In genomic region chr19:43430976-43431375, GRCh38 we compare ENCODE assay signal across 15 cellular contexts. TPM values are rescaled to one million over a fixed set of nuclear protein-coding genes. Genes with fewer than 3 reads are reported as not detected.
A peak's percentile ranks its signal among the peaks of the same experiment; 100 is the strongest.
DNase-seq lines count a peak whose midpoint lies in the region; ATAC-seq and TF ChIP-seq lines count a peak whose summit lies in the region.
"Had no signal": no experiment of that assay in that cellular context is flagged by ENCODE, and none has a peak within 500 bp of the region (broad histone marks: within the 10 kb centered on the region; RNA-seq: fewer than 3 reads in every experiment).

No MANE protein-coding gene starts in this region.

- no peaks in the 10 kb centered on the region for H3K9me2 ChIP-seq in MM.1S (replicated peaks; ENCODE audit: insufficient read depth, low read length)

- no peaks in the 10 kb centered on the region for H3K9me3 ChIP-seq in MM.1S (replicated peaks; ENCODE audit: insufficient read depth, low read length)

- no peak overlapping the region for H3K27ac ChIP-seq in MM.1S (ENCODE audit: low read length)

- no peak for ATAC-seq in activated naive CD4-positive, alpha-beta T cell treated with anti-CD3 and anti-CD28 coated beads, Interleukin-2, amount 50 U/mL, for 72 hours
- peak; percentile 22 for ATAC-seq in esophagus mucosa
- ATAC-seq in GM21619 (IDR thresholded peaks at IDR 0.05; ENCODE audit: unreplicated experiment) = no peak
- ATAC-seq: GM23338 had no signal

- H3K4me3 ChIP-seq in MM.1S (ENCODE audit: low read length) = no peak overlapping the region
- H3K4me3 ChIP-seq: GM23338 had no signal

- H3K36me3 ChIP-seq in MM.1S (replicated peaks; ENCODE audit: insufficient read depth, low read length) = no peaks in the 10 kb centered on the region

- no peak for TF ChIP-seq CTCF in MM.1S (IDR thresholded peaks at IDR 0.05; ENCODE audit: low read length)
- TF ChIP-seq CTCF in type B pancreatic cell (conservative IDR thresholded peaks at IDR 0.05) = no peak
- TF ChIP-seq CTCF in GM13977 (IDR thresholded peaks at IDR 0.05; ENCODE audit: extremely low read depth, insufficient read depth, missing control alignments) = no peak

- H4K20me1 ChIP-seq in MM.1S (ENCODE audit: insufficient read depth, low read length) = no peaks in the 10 kb centered on the region

- H2AFZ ChIP-seq in MM.1S (ENCODE audit: low read length) = no peak overlapping the region
- H2AFZ ChIP-seq: GM23338 had no signal

- no peaks in the 10 kb centered on the region for H3K9me3 Mint-ChIP-seq in activated naive CD4-positive, alpha-beta T cell treated with anti-CD3 and anti-CD28 coated beads, Interleukin-2, amount 50 U/mL, for 24 hours
- no peaks in the 10 kb centered on the region for H3K9me3 Mint-ChIP-seq in activated naive CD4-positive, alpha-beta T cell treated with anti-CD3 and anti-CD28 coated beads, Interleukin-2, amount 50 U/mL, for 72 hours
- no peaks in the 10 kb centered on the region for H3K9me3 Mint-ChIP-seq in type B pancreatic cell
- H3K9me3 Mint-ChIP-seq: GM23338 had no signal

- H3K27ac Mint-ChIP-seq in activated naive CD4-positive, alpha-beta T cell treated with anti-CD3 and anti-CD28 coated beads, Interleukin-2, amount 50 U/mL, for 24 hours = peak overlapping the region; percentile 23
- peak overlapping the region in 1 of 2 donors; percentile 69 for H3K27ac Mint-ChIP-seq in activated naive CD4-positive, alpha-beta T cell treated with anti-CD3 and anti-CD28 coated beads, Interleukin-2, amount 50 U/mL, for 72 hours
- peak overlapping the region; percentile 46 for H3K27ac Mint-ChIP-seq in type B pancreatic cell
- H3K27ac Mint-ChIP-seq: B cell, GM23338 had no signal

- H3K27me3 Mint-ChIP-seq in activated naive CD4-positive, alpha-beta T cell treated with anti-CD3 and anti-CD28 coated beads, Interleukin-2, amount 50 U/mL, for 24 hours = no peaks in the 10 kb centered on the region
- H3K27me3 Mint-ChIP-seq in type B pancreatic cell = no peaks in the 10 kb centered on the region
- H3K27me3 Mint-ChIP-seq: B cell; CD4-positive, alpha-beta memory T cell had no signal

- peaks cover 1% of the 10 kb centered on the region for H3K36me3 Mint-ChIP-seq in activated naive CD4-positive, alpha-beta T cell treated with anti-CD3 and anti-CD28 coated beads, Interleukin-2, amount 50 U/mL, for 24 hours
- no peaks in the 10 kb centered on the region for H3K36me3 Mint-ChIP-seq in activated naive CD4-positive, alpha-beta T cell treated with anti-CD3 and anti-CD28 coated beads, Interleukin-2, amount 50 U/mL, for 72 hours
- H3K36me3 Mint-ChIP-seq in type B pancreatic cell = no peaks in the 10 kb centered on the region
- H3K36me3 Mint-ChIP-seq: CD4-positive, alpha-beta memory T cell had no signal

- peaks cover 2% of the 10 kb centered on the region; the same call in 1 of the 2 replicates for H3K4me1 ChIP-seq in MM.1S (ENCODE audit: low read length)

- no peaks in the 10 kb centered on the region for H3K79me2 ChIP-seq in MM.1S (ENCODE audit: low read length)

- peak overlapping the region; percentile 23; the same call in 1 of the 2 replicates for H3K4me2 ChIP-seq in MM.1S (ENCODE audit: low read depth, low read length)
- H3K4me2 ChIP-seq: GM23338 had no signal

- H3F3A ChIP-seq in MM.1S (ENCODE audit: insufficient read depth, low read length) = no peaks in the 10 kb centered on the region; the same call in 1 of the 2 replicates

- no peaks in the 10 kb centered on the region; the same call in 1 of the 2 replicates for H3K27me3 ChIP-seq in MM.1S (replicated peaks; ENCODE audit: insufficient read depth, low read length)

- peaks cover 24% of the 10 kb centered on the region for H3K4me1 Mint-ChIP-seq in activated naive CD4-positive, alpha-beta T cell treated with anti-CD3 and anti-CD28 coated beads, Interleukin-2, amount 50 U/mL, for 24 hours
- no peaks in the 10 kb centered on the region for H3K4me1 Mint-ChIP-seq in type B pancreatic cell (ENCODE audit: unreplicated experiment)

- H3K4me3 Mint-ChIP-seq in activated naive CD4-positive, alpha-beta T cell treated with anti-CD3 and anti-CD28 coated beads, Interleukin-2, amount 50 U/mL, for 24 hours = no peak overlapping the region
- H3K4me3 Mint-ChIP-seq in type B pancreatic cell = no peak overlapping the region
- H3K4me3 Mint-ChIP-seq: B cell, GM23338 had no signal

- in situ Hi-C loops in GM13977 (cut with MboI; ENCODE audit: low pct_unique_long_range_greater_than_20kb, low sequenced_read_pairs, unreplicated experiment) = no loop called here

- no peak for DNase-seq in activated naive CD4-positive, alpha-beta T cell treated with anti-CD3 and anti-CD28 coated beads, Interleukin-2, amount 50 U/mL, for 72 hours (ENCODE audit: low spot score in 2 of 2)
- DNase-seq in MM.1S (no peak), type B pancreatic cell (ENCODE audit: extremely low spot score, unreplicated experiment) (no peak), GM13977 (ENCODE audit: low spot score) (no peak)
- DNase-seq: C1 segment of cervical spinal cord, COR-L47, GF-D8, H7 had no signal

- H3K9ac ChIP-seq in MM.1S (ENCODE audit: low read length) = no peak overlapping the region

RNA-seq across cellular contexts. Expression of gene TEX101, which starts 16.3 kb away (rescaled TPM):
- not detected for total RNA-seq in activated naive CD4-positive, alpha-beta T cell treated with anti-CD3 and anti-CD28 coated beads, Interleukin-2, amount 50 U/mL, for 72 hours
- total RNA-seq in esophagus mucosa (3.3 TPM), type B pancreatic cell (ENCODE audit: low replicate concordance) (not detected in 2 replicates)
- total RNA-seq: B cell; CD4-positive, alpha-beta memory T cell; GM23338; H7; HT1080 had no signal

RNA-seq across cellular contexts. Expression of gene LYPD3, which starts 34.4 kb away (rescaled TPM):
- total RNA-seq in activated naive CD4-positive, alpha-beta T cell treated with anti-CD3 and anti-CD28 coated beads, Interleukin-2, amount 50 U/mL, for 72 hours = 1 to 10 TPM; 3.0 to 7.1 TPM
- total RNA-seq in esophagus mucosa = 739 TPM
- 13.3 and 66.4 TPM in 2 replicates for total RNA-seq in type B pancreatic cell (ENCODE audit: low replicate concordance)
- total RNA-seq: H7, HT1080 had no signal

Comparison
In these comparisons a context has a peak if more than half of its experiments do, and no peak if none do; other contexts are left out.
1. RNA of gene LYPD3, which starts 34.4 kb away (total RNA-seq): 739 TPM in esophagus mucosa (single experiment); 13.3 to 66.4 TPM in type B pancreatic cell and 3.0 to 7.1 TPM in activated naive CD4-positive, alpha-beta T cell treated with anti-CD3 and anti-CD28 coated beads, Interleukin-2, amount 50 U/mL, for 72 hours; every median in the first group is over 10 times any median in the second.